Comparison of ENCODE assay signal across 19 cellular contexts in genomic region chr18:57809190-57809589, GRCh38. TPM values are rescaled to one million over a fixed set of nuclear protein-coding genes. Genes with fewer than 3 reads are reported as not detected.
A peak's percentile ranks its signal among the peaks of the same experiment; 100 is the strongest.
DNase-seq lines count a peak whose midpoint lies in the region; ATAC-seq and TF ChIP-seq lines count a peak whose summit lies in the region.
"Had no signal": no experiment of that assay in that cellular context is flagged by ENCODE, and none has a peak within 500 bp of the region (broad histone marks: within the 10 kb centered on the region; RNA-seq: fewer than 3 reads in every experiment).

No MANE protein-coding gene starts in this region.

- H3K27me3 ChIP-seq in left ventricle myocardium inferior (ENCODE audit: low read depth), result no peaks in the 10 kb centered on the region
- H3K27me3 ChIP-seq in thoracic aorta (replicated peaks; ENCODE audit: insufficient read depth), result no peaks in the 10 kb centered on the region

- no peak for ATAC-seq in Right ventricle myocardium inferior
- ATAC-seq in SK-N-SH treated with all-trans-retinoic acid at 6 μM for 48 hours, result no peak
- no peak for ATAC-seq in thoracic aorta (ENCODE audit: insufficient number of reproducible peaks, low FRiP score, low read depth)
- ATAC-seq in HG02973 (IDR thresholded peaks at IDR 0.05; ENCODE audit: unreplicated experiment), result no peak
- ATAC-seq: GM12878 had no signal

- H3K36me3 ChIP-seq in left ventricle myocardium inferior (no peaks in the 10 kb centered on the region), thoracic aorta (no peaks in the 10 kb centered on the region)

- H3K9me3 ChIP-seq in left ventricle myocardium inferior (replicated peaks) (peaks cover 25% of the 10 kb centered on the region), thoracic aorta (peaks cover 4% of the 10 kb centered on the region)

- DNase-seq in left ventricle myocardium inferior, result no peak
- DNase-seq in Right ventricle myocardium inferior (ENCODE audit: missing footprints), result no peak
- peak; percentile 42 for DNase-seq in fibroblast of the aortic adventitia (ENCODE audit: low read depth)
- DNase-seq in thoracic aorta (ENCODE audit: low spot score), result no peak
- no peak for DNase-seq in SIG-M5 (lab: John Stamatoyannopoulos, UW)
- no peak for DNase-seq in RPMI8226
- DNase-seq: CD8-positive, alpha-beta memory T cell; DMS 273 treated with DMSO at 0.1 percent for 48 hours; GDM1; HCEC 1CT; NCI-H1092; NCI-H146; NCI-H2081 treated with DMSO at 0.1 percent for 48 hours; NCI-H510A treated with DMSO at 0.1 percent for 48 hours; PC-9 had no signal

- TF ChIP-seq CTCF in left ventricle myocardium inferior (IDR thresholded peaks at IDR 0.05; ENCODE audit: borderline replicate concordance), result no peak
- TF ChIP-seq CTCF in fibroblast of the aortic adventitia (IDR thresholded peaks at IDR 0.05; ENCODE audit: insufficient read depth, low read length), result no peak
- TF ChIP-seq CTCF in thoracic aorta (IDR thresholded peaks at IDR 0.05), result no peak

- H3K27ac ChIP-seq in left ventricle myocardium inferior (replicated peaks) (peak overlapping the region; percentile 69), thoracic aorta (peak overlapping the region; percentile 68 to 85)
- H3K27ac ChIP-seq: BLaER1 treated with 17β-estradiol and CSF1 and Interleukin-3, amounts not matched to agents 10 nM and 100 nM; PC-9 had no signal

- H3K4me1 ChIP-seq in left ventricle myocardium inferior, result peaks cover 37% of the 10 kb centered on the region
- peaks cover 19 to 43% of the 10 kb centered on the region in 2 donors for H3K4me1 ChIP-seq in thoracic aorta (ENCODE audit: control insufficient read depth in 1 of 2, low read depth in 2 of 2)

- H3K4me3 ChIP-seq in left ventricle myocardium inferior (no peak overlapping the region), fibroblast of the aortic adventitia (ENCODE audit: low read depth, low read length) (no peak overlapping the region), thoracic aorta (no peak overlapping the region)
- H3K4me3 ChIP-seq: BLaER1 treated with 17β-estradiol and CSF1 and Interleukin-3, amounts not matched to agents 10 nM and 100 nM; GM12878; PC-9 had no signal

- intact Hi-C loops in left ventricle myocardium inferior (cut with micrococcal nuclease) (no loop called here), Right ventricle myocardium inferior (cut with DNase I) (loop anchor here (10.0 kb wide), 2 partner anchors 94 to 144 kb away; no protein-coding TSS in a partner anchor)

TF ChIP-seq in SK-N-SH treated with all-trans-retinoic acid at 6 μM for 48 hours, 23 proteins besides CTCF, POLR2A, EP300 and RAD21:
- TF ChIP-seq ISL1 (CRISPR knock-in tag; IDR thresholded peaks at IDR 0.05), result peak; percentile 13; the same call in 1 of the 2 replicates
- TF ChIP-seq SNAI2 (CRISPR knock-in tag; IDR thresholded peaks at IDR 0.05), result no peak

RNA-seq across cellular contexts. Expression of gene ATP8B1, which starts 6.1 kb away (rescaled TPM):
- 8.6 TPM for total RNA-seq in left ventricle myocardium inferior
- 5.0 TPM for total RNA-seq in Right ventricle myocardium inferior
- total RNA-seq in fibroblast of the aortic adventitia (ENCODE audit: low replicate concordance), result 11.2 and 80.4 TPM in 2 replicates
- total RNA-seq in thoracic aorta, result 100 to 1,000 TPM in 1 of 2 donors, 10 to 100 TPM in 1; 68.7 to 111 TPM
- total RNA-seq: CD8-positive, alpha-beta memory T cell had no signal
